ENCODE assay signal across 13 cellular contexts in genomic region chr20:47950103-47950502, GRCh38.
DNase-seq lines count a peak whose midpoint lies in the region; ATAC-seq, FAIRE-seq and TF ChIP-seq lines count a peak whose summit lies in the region.
"Had no signal": no experiment of that assay in that cellular context is flagged by ENCODE, and none has a peak within 500 bp of the region (broad histone marks: within the 10 kb centered on the region; RNA-seq: fewer than 3 reads in every experiment).

No MANE protein-coding gene starts in this region.

- H3K9me1 ChIP-seq in endothelial cell of umbilical vein (replicated peaks; ENCODE audit: control insufficient read depth, extremely low read depth, insufficient read depth, low read length), result no peaks in the 10 kb centered on the region

- peak overlapping the region; percentile 76 for H2AFZ ChIP-seq in endothelial cell of umbilical vein (ENCODE audit: low read depth, low read length)

- H3K36me3 Mint-ChIP-seq in stimulated activated effector memory CD8-positive, alpha-beta T cell treated with anti-CD3 and anti-CD28 coated beads, Interleukin-12 subunit alpha, Interleukin-12 subunit beta, amount 100 ng/mL, for 72 hours, result no peaks in the 10 kb centered on the region

- no peaks in the 10 kb centered on the region for H3K4me1 Mint-ChIP-seq in stimulated activated effector memory CD8-positive, alpha-beta T cell treated with anti-CD3 and anti-CD28 coated beads, Interleukin-12 subunit alpha, Interleukin-12 subunit beta, amount 100 ng/mL, for 72 hours

- CTCF ChIA-PET in endothelial cell of umbilical vein (lab: Charles Lee), result interaction anchor here (0.8 to 1.8 kb wide), 7 partner anchors 12 to 670 kb away, joined by 3 to 8 read pairs (median 4); no protein-coding TSS in a partner anchor

- dilution Hi-C loops in endothelial cell of umbilical vein (cut with MboI; ENCODE audit: extremely low pct_ligation_motif_present, low sequenced_read_pairs), result no loop called here

- peak overlapping the region; percentile 59 for H3K4me2 ChIP-seq in endothelial cell of umbilical vein (ENCODE audit: insufficient read depth, low read length)

- peak overlapping the region; percentile 24 for H3K9ac ChIP-seq in endothelial cell of umbilical vein (replicated peaks; ENCODE audit: extremely low read depth, insufficient read depth, low read length)

- no peak overlapping the region for H3K4me3 Mint-ChIP-seq in stimulated activated effector memory CD8-positive, alpha-beta T cell treated with anti-CD3 and anti-CD28 coated beads, Interleukin-12 subunit alpha, Interleukin-12 subunit beta, amount 100 ng/mL, for 72 hours

- peak; percentile 93 for FAIRE-seq in endothelial cell of umbilical vein (lab: Jason Lieb, UNC)
- FAIRE-seq: A204.1, GM12891, kidney had no signal

- TF ChIP-seq CTCF in endothelial cell of umbilical vein (IDR thresholded peaks at IDR 0.05; ENCODE audit: extremely low read depth in 1 of 2, insufficient read depth in 1 of 2, low read depth in 1 of 2, low read length in 2 of 2), result no peak

- no peak for ATAC-seq in GM21526 (IDR thresholded peaks at IDR 0.05; ENCODE audit: low FRiP score, unreplicated experiment)
- ATAC-seq in stimulated activated effector memory CD8-positive, alpha-beta T cell treated with anti-CD3 and anti-CD28 coated beads, Interleukin-12 subunit alpha, Interleukin-12 subunit beta, amount 100 ng/mL, for 72 hours, result no peak

- no peak overlapping the region for H3K4me3 ChIP-seq in endothelial cell of umbilical vein (replicated peaks in 1 of 3; ENCODE audit: insufficient read depth in 1 of 3, low read depth in 1 of 3, low read length in 3 of 3)
- H3K4me3 ChIP-seq: coronary artery had no signal

- H3K79me2 ChIP-seq in endothelial cell of umbilical vein (ENCODE audit: control insufficient read depth, insufficient read depth, low read length), result no peaks in the 10 kb centered on the region

- POLR2A ChIA-PET in endothelial cell of umbilical vein (lab: Charles Lee), result no interaction called here

- no TSS peak for BruUV-seq in endothelial cell of umbilical vein (replicated peaks; lab: Mats Ljungman, UMichigan)

- H4K20me1 ChIP-seq in endothelial cell of umbilical vein (replicated peaks; ENCODE audit: control insufficient read depth, extremely low read depth, insufficient read depth, low read length), result no peaks in the 10 kb centered on the region

- no peaks in the 10 kb centered on the region for H3K9me3 ChIP-seq in endothelial cell of umbilical vein (replicated peaks; ENCODE audit: control insufficient read depth, insufficient read depth, low read length)

- no peaks in the 10 kb centered on the region for H3K9me3 Mint-ChIP-seq in stimulated activated effector memory CD8-positive, alpha-beta T cell treated with anti-CD3 and anti-CD28 coated beads, Interleukin-12 subunit alpha, Interleukin-12 subunit beta, amount 100 ng/mL, for 72 hours

- H3K27ac ChIP-seq in endothelial cell of umbilical vein (ENCODE audit: insufficient read depth, low read depth, low read length), result peak overlapping the region; percentile 69
- H3K27ac ChIP-seq: coronary artery had no signal

- TF ChIP-seq POLR2A in endothelial cell of umbilical vein (IDR thresholded peaks at IDR 0.05; ENCODE audit: low read depth, low read length), result no peak

- DNase-seq in NCI-H2029 (lab: John Stamatoyannopoulos, UW) (peak; percentile 2), NCI-H2029 treated with DMSO at 0.1 percent for 48 hours (lab: John Stamatoyannopoulos, UW) (no peak), NCI-H345 treated with DMSO at 0.1 percent for 48 hours (lab: John Stamatoyannopoulos, UW; ENCODE audit: unreplicated experiment) (peak; percentile 82), endothelial cell of umbilical vein (ENCODE audit: low read depth, low spot score) (peak; percentile 77), pulmonary artery endothelial cell (ENCODE audit: low read depth, low spot score) (peak; percentile 67), activated T-cell treated with anti-CD3 and anti-CD28 coated beads for 4 hours (no peak)
- no peak for DNase-seq in stimulated activated effector memory CD8-positive, alpha-beta T cell treated with anti-CD3 and anti-CD28 coated beads, Interleukin-12 subunit alpha, Interleukin-12 subunit beta, amount 100 ng/mL, for 72 hours (ENCODE audit: low spot score in 2 of 2)
- DNase-seq: kidney, NCI-H187 had no signal

- no peak overlapping the region for H3K27ac Mint-ChIP-seq in stimulated activated effector memory CD8-positive, alpha-beta T cell treated with anti-CD3 and anti-CD28 coated beads, Interleukin-12 subunit alpha, Interleukin-12 subunit beta, amount 100 ng/mL, for 72 hours

- intact Hi-C loops in endothelial cell of umbilical vein (cut with micrococcal nuclease), result loop anchor here (1.0 to 5.0 kb wide), 3 partner anchors 72 to 347 kb away; no protein-coding TSS in a partner anchor

- peaks cover 26% of the 10 kb centered on the region for H3K4me1 ChIP-seq in endothelial cell of umbilical vein (ENCODE audit: control insufficient read depth, extremely low read depth, insufficient read depth, low read length)

- peaks cover 0 to under 1% of the 10 kb centered on the region in 2 experiments for H3K27me3 ChIP-seq in endothelial cell of umbilical vein (ENCODE audit: control insufficient read depth in 2 of 2, insufficient read depth in 2 of 2, low read length in 2 of 2)

- no peaks in the 10 kb centered on the region for H3K36me3 ChIP-seq in endothelial cell of umbilical vein (ENCODE audit: control insufficient read depth in 2 of 2, extremely low read depth in 1 of 2, insufficient read depth in 2 of 2, low read length in 2 of 2)

TF ChIP-seq in endothelial cell of umbilical vein, 7 proteins besides CTCF, POLR2A, EP300 and RAD21:
- TF ChIP-seq MYC (IDR thresholded peaks at IDR 0.05; ENCODE audit: low read depth, low read length) (no peak), MAX (IDR thresholded peaks at IDR 0.05; ENCODE audit: insufficient read depth, insufficient read length) (no peak), FOS (IDR thresholded peaks at IDR 0.05; ENCODE audit: borderline replicate concordance, insufficient read depth, low read length) (peak; percentile 29), JUN (IDR thresholded peaks at IDR 0.05; ENCODE audit: borderline replicate concordance, insufficient read depth, insufficient read length, low read depth) (peak; percentile 33), GATA2 (IDR thresholded peaks at IDR 0.05; ENCODE audit: insufficient read depth, insufficient read length, low read depth, low read length) (peak; percentile 10), EZH2 (IDR thresholded peaks at IDR 0.05; ENCODE audit: borderline replicate concordance, low read depth, low read length, severe bottlenecking) (no peak), POLR2AphosphoS5 (IDR thresholded peaks at IDR 0.05; ENCODE audit: insufficient read depth, low read depth, low read length) (no peak)

Comparison
In these comparisons a context has a peak if more than half of its experiments do, and no peak if none do; other contexts are left out.
1. DNase-seq: peak in NCI-H2029 (single experiment), NCI-H345 treated with DMSO at 0.1 percent for 48 hours (single experiment), endothelial cell of umbilical vein (single experiment) and pulmonary artery endothelial cell (single experiment); none in NCI-H2029 treated with DMSO at 0.1 percent for 48 hours (single experiment), activated T-cell treated with anti-CD3 and anti-CD28 coated beads for 4 hours (single experiment) and stimulated activated effector memory CD8-positive, alpha-beta T cell treated with anti-CD3 and anti-CD28 coated beads, Interleukin-12 subunit alpha, Interleukin-12 subunit beta, amount 100 ng/mL, for 72 hours (0 of 2).